ENCODE assay signal across 10 cellular contexts in genomic region chr5:39176740-39177628, GRCh38. TPM values are rescaled to one million over a fixed set of nuclear protein-coding genes. Genes with fewer than 3 reads are reported as not detected.
DNase-seq lines count a peak whose midpoint lies in the region; ATAC-seq, FAIRE-seq and TF ChIP-seq lines count a peak whose summit lies in the region.
"Had no signal": no experiment of that assay in that cellular context is flagged by ENCODE, and none has a peak within 500 bp of the region (broad histone marks: within the 10 kb centered on the region; RNA-seq: fewer than 3 reads in every experiment).

No MANE protein-coding gene starts in this region.

- H3K36me3 ChIP-seq in Karpas-422 (ENCODE audit: insufficient read depth, low read length): no peaks in the 10 kb centered on the region
- no peaks in the 10 kb centered on the region for H3K36me3 ChIP-seq in hepatocyte (replicated peaks; ENCODE audit: insufficient read depth, low read depth)

- WGBS in hepatocyte (ENCODE audit: low lambda C conversion rate, missing lambda C conversion rate): 83% methylated on average over 3 of the region's 3 CpGs

- no peak for DNase-seq in CD14-positive monocyte (ENCODE audit: low spot score)
- DNase-seq in Karpas-422: peak; percentile 52
- DNase-seq in hepatocyte (ENCODE audit: low spot score): no peak
- DNase-seq in globus pallidus (ENCODE audit: low spot score): no peak
- no peak for DNase-seq in NCI-H2171 (lab: John Stamatoyannopoulos, UW)
- no peak for DNase-seq in GM19239 (ENCODE audit: insufficient read length, low spot score)
- DNase-seq: PC-3 had no signal

- no peaks in the 10 kb centered on the region for H3K27me3 ChIP-seq in Karpas-422 (ENCODE audit: low read length)
- no peaks in the 10 kb centered on the region for H3K27me3 ChIP-seq in hepatocyte

- TF ChIP-seq CTCF in CD14-positive monocyte (IDR thresholded peaks at IDR 0.05) (no peak), hepatocyte (IDR thresholded peaks at IDR 0.05; ENCODE audit: poor library complexity) (no peak)

- peak overlapping the region; percentile 52 for H3K9ac ChIP-seq in Karpas-422 (ENCODE audit: low read length)

- H3K4me3 Mint-ChIP-seq in CD14-positive monocyte: peak overlapping the region; percentile 7 to 59
- peak overlapping the region; percentile 84 for H3K4me3 Mint-ChIP-seq in activated naive CD8-positive, alpha-beta T cell

- no peaks in the 10 kb centered on the region for H3K27me3 Mint-ChIP-seq in CD14-positive monocyte (ENCODE audit: low read depth in 3 of 3)
- no peaks in the 10 kb centered on the region for H3K27me3 Mint-ChIP-seq in activated naive CD8-positive, alpha-beta T cell

- peak overlapping the region; percentile 87 for H2AFZ ChIP-seq in Karpas-422 (ENCODE audit: low read length)
- H2AFZ ChIP-seq in hepatocyte: no peak overlapping the region

- peaks cover 71% of the 10 kb centered on the region for H3K4me1 Mint-ChIP-seq in CD14-positive monocyte
- H3K4me1 Mint-ChIP-seq in activated naive CD8-positive, alpha-beta T cell (ENCODE audit: low read depth): peaks cover 94% of the 10 kb centered on the region

- H3K9me2 ChIP-seq in Karpas-422 (replicated peaks; ENCODE audit: insufficient read depth, low read length) (no peaks in the 10 kb centered on the region), hepatocyte (replicated peaks; ENCODE audit: insufficient read depth) (no peaks in the 10 kb centered on the region)

- intact Hi-C loops in CD14-positive monocyte (cut with micrococcal nuclease): no loop called here

- FAIRE-seq in GM19239 (lab: Jason Lieb, UNC): no peak

- H3K36me3 Mint-ChIP-seq in CD14-positive monocyte: peaks cover 54 to 63% of the 10 kb centered on the region in 2 donors
- H3K36me3 Mint-ChIP-seq in activated naive CD8-positive, alpha-beta T cell: peaks cover 11% of the 10 kb centered on the region

- H3K9me3 ChIP-seq in Karpas-422 (ENCODE audit: low read length) (no peaks in the 10 kb centered on the region), hepatocyte (ENCODE audit: low read depth) (no peaks in the 10 kb centered on the region)

- peak overlapping the region; percentile 43 to 83 (median 79) for H3K27ac Mint-ChIP-seq in CD14-positive monocyte
- peak overlapping the region; percentile 91 for H3K27ac Mint-ChIP-seq in activated naive CD8-positive, alpha-beta T cell

- H3K9me3 Mint-ChIP-seq in CD14-positive monocyte: peaks cover 0 to 4% (median 0%) of the 10 kb centered on the region in 7 donors
- no peaks in the 10 kb centered on the region for H3K9me3 Mint-ChIP-seq in activated naive CD8-positive, alpha-beta T cell (ENCODE audit: low read depth)

- H3K27ac ChIP-seq in Karpas-422 (ENCODE audit: low read length): peak overlapping the region; percentile 93
- H3K27ac ChIP-seq in hepatocyte: no peak overlapping the region

- peak; percentile 38 for ATAC-seq in GM19452 (IDR thresholded peaks at IDR 0.05; ENCODE audit: unreplicated experiment)
- ATAC-seq: PC-3 had no signal

- H3K4me2 ChIP-seq in Karpas-422 (ENCODE audit: low read depth, low read length, poor library complexity, severe bottlenecking) (peak overlapping the region; percentile 69), hepatocyte (no peak overlapping the region)

- peak overlapping the region; percentile 32 for H3K4me3 ChIP-seq in Karpas-422 (ENCODE audit: low read length)
- H3K4me3 ChIP-seq in hepatocyte: no peak overlapping the region

- H3K79me2 ChIP-seq in Karpas-422 (ENCODE audit: low read length) (no peaks in the 10 kb centered on the region), hepatocyte (no peaks in the 10 kb centered on the region)

- H3K4me1 ChIP-seq in Karpas-422 (ENCODE audit: low read length): peaks cover 66% of the 10 kb centered on the region
- no peaks in the 10 kb centered on the region for H3K4me1 ChIP-seq in hepatocyte (ENCODE audit: insufficient read depth)

- no peaks in the 10 kb centered on the region for H4K20me1 ChIP-seq in Karpas-422 (ENCODE audit: insufficient read depth, low read depth, low read length)
- no peaks in the 10 kb centered on the region for H4K20me1 ChIP-seq in hepatocyte (ENCODE audit: insufficient read depth, poor library complexity, severe bottlenecking)

RNA-seq across cellular contexts. Expression of gene FYB1, which starts 42.4 kb away (rescaled TPM):
- polyA plus RNA-seq in CD14-positive monocyte: 100 to 1,000 TPM in 1 of 2 donors, 10 to 100 TPM in 1; 75.3 to 141 TPM
- total RNA-seq in Karpas-422 (2014; rRNA removed; shearing (Covaris generic); ENCODE audit: low replicate concordance): 2.7 and 2.8 TPM in 2 replicates
- total RNA-seq in hepatocyte: 2.4 and 2.6 TPM in 2 replicates
- polyA plus RNA-seq in hepatocyte: 1.1 and 1.2 TPM in 2 replicates
- total RNA-seq: fibroblast of villous mesenchyme had no signal
